ENCODE assay signal across 8 cellular contexts in genomic region chr10:17599089-17599488, GRCh38.
DNase-seq lines count a peak whose midpoint lies in the region; ATAC-seq and TF ChIP-seq lines count a peak whose summit lies in the region.

No MANE protein-coding gene starts in this region.

- peak; percentile 47 for TF ChIP-seq CTCF in AG09309 (IDR thresholded peaks at IDR 0.05; ENCODE audit: control insufficient read depth, insufficient read depth, low read depth, low read length, missing control alignments)

- peak; percentile 75 for ATAC-seq in GM19372 (IDR thresholded peaks at IDR 0.05; ENCODE audit: low read depth, unreplicated experiment)
- ATAC-seq in GM19397 (IDR thresholded peaks at IDR 0.05; ENCODE audit: unreplicated experiment) = no peak

- H3K4me3 ChIP-seq in AG09309 (ENCODE audit: control insufficient read depth, low read depth, low read length) = no peak overlapping the region

- DNase-seq in AG09309 (ENCODE audit: low read depth) (no peak), RKO (ENCODE audit: low spot score) (peak; percentile 40), glomerular visceral epithelial cell (ENCODE audit: extremely low spot score) (peak; percentile 33), amygdala (lab: John Stamatoyannopoulos, UW) (no peak), HK-2 (ENCODE audit: unreplicated experiment) (no peak), GM19238 (ENCODE audit: insufficient read length, low spot score) (no peak)

Comparison
In these comparisons a context has a peak if more than half of its experiments do, and no peak if none do; other contexts are left out.
1. DNase-seq: peak in RKO (single experiment) and glomerular visceral epithelial cell (single experiment); none in AG09309 (single experiment), amygdala (0 of 56), HK-2 (single experiment) and GM19238 (single experiment).